30 cellular contexts compared by ENCODE assay signal in the genomic region with DNA sequence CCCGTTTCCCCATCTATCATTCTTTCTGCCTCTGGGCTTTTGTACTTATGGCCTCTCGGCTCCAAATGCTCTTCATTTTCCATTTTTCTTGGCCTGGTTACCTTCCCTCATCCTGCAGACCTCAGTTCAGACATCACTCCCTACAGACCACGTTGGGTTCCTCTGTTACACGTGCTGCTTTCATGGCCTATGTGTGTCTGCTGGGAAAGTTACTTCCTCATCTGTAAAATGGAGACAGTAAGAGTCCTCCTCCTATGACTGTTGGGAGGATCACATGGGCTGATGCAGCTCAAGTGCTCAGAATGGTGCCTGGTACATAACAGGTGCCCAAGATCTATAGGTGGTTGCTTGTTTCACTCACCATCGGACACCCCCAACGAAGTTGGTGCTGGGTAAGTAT. TPM values are rescaled to one million over a fixed set of nuclear protein-coding genes. Genes with fewer than 3 reads are reported as not detected.
"Had no signal": no experiment of that assay in that cellular context is flagged by ENCODE, and none has a peak within 500 bp of the region (broad histone marks: within the 10 kb centered on the region; RNA-seq: fewer than 3 reads in every experiment).

No MANE protein-coding gene starts in this region.

- H3K27ac Mint-ChIP-seq: activated B cell treated with CpG ODN at 0.5 μM for 24 hours; activated CD4-positive, alpha-beta T cell treated with anti-CD3 and anti-CD28 coated beads for 36 hours; activated naive CD4-positive, alpha-beta T cell treated with anti-CD3 and anti-CD28 coated beads, Interleukin-2, amount 10 ng/mL, durations not matched to agents 7 days and 5 days; activated T-cell treated with anti-CD3 and anti-CD28 coated beads, Interleukin-2, amount 50 U/mL, for 72 hours; memory B cell; nephron had no signal

- H2AFZ ChIP-seq: parathyroid adenoma had no signal

- H3K9ac ChIP-seq: parathyroid adenoma had no signal

- H3K79me2 ChIP-seq: parathyroid adenoma had no signal

- H3K4me1 Mint-ChIP-seq: memory B cell had no signal

- H3K36me3 Mint-ChIP-seq: activated naive CD4-positive, alpha-beta T cell treated with anti-CD3 and anti-CD28 coated beads, Interleukin-2, amount 10 ng/mL, durations not matched to agents 7 days and 5 days; memory B cell had no signal

- H3K27me3 ChIP-seq: colonic mucosa, upper lobe of left lung had no signal

- H3K4me1 ChIP-seq: colonic mucosa, parathyroid adenoma had no signal

- H3K4me3 ChIP-seq: colonic mucosa, esophagus squamous epithelium, gastroesophageal sphincter, heart left ventricle, sigmoid colon, smooth muscle cell, thoracic aorta, upper lobe of left lung had no signal

- H3K4me3 Mint-ChIP-seq: activated B cell treated with CpG ODN at 0.5 μM for 24 hours; activated CD4-positive, alpha-beta T cell treated with anti-CD3 and anti-CD28 coated beads for 36 hours; activated naive CD4-positive, alpha-beta T cell treated with anti-CD3 and anti-CD28 coated beads, Interleukin-2, amount 10 ng/mL, durations not matched to agents 7 days and 5 days; activated T-cell treated with anti-CD3 and anti-CD28 coated beads, Interleukin-2, amount 50 U/mL, for 72 hours; memory B cell; nephron had no signal

- H3K27me3 Mint-ChIP-seq: activated CD4-positive, alpha-beta T cell treated with anti-CD3 and anti-CD28 coated beads for 36 hours; activated naive CD4-positive, alpha-beta T cell treated with anti-CD3 and anti-CD28 coated beads, Interleukin-2, amount 10 ng/mL, durations not matched to agents 7 days and 5 days had no signal

- DNase-seq: activated B cell treated with CpG ODN at 0.5 μM for 24 hours; activated CD4-positive, alpha-beta T cell treated with anti-CD3 and anti-CD28 coated beads for 36 hours; activated CD4-positive, alpha-beta T cell treated with anti-CD3 and anti-CD28 coated beads, Interleukin-2, amount 50 U/mL, for 48 hours; activated CD8-positive, alpha-beta memory T cell treated with anti-CD3 and anti-CD28 coated beads, Interleukin-2, amount 50 U/mL, for 48 hours; activated effector memory CD4-positive, alpha-beta T cell treated with anti-CD3 and anti-CD28 coated beads, Interleukin-2, amount 50 U/mL, for 16 hours; activated naive CD4-positive, alpha-beta T cell treated with anti-CD3 and anti-CD28 coated beads, Interleukin-2, amount 10 ng/mL, durations not matched to agents 7 days and 5 days; activated T-cell treated with anti-CD3 and anti-CD28 coated beads, Interleukin-2, amount 50 U/mL, for 72 hours; colonic mucosa; esophagus squamous epithelium; heart left ventricle; islet precursor cell; left cardiac atrium; sigmoid colon; stimulated activated CD4-positive, alpha-beta T cell treated with anti-CD3 and anti-CD28 coated beads, Interleukin-15, amount 100 ng/mL, for 24 hours; stimulated activated CD8-positive, alpha-beta memory T cell treated with anti-CD3 and anti-CD28 coated beads, Interleukin-4, amount 100 ng/mL, for 48 hours; stimulated activated naive CD4-positive, alpha-beta T cell; T-helper 9 cell; upper lobe of left lung had no signal

- H3K9me3 Mint-ChIP-seq: activated B cell treated with CpG ODN at 0.5 μM for 24 hours; activated naive CD4-positive, alpha-beta T cell treated with anti-CD3 and anti-CD28 coated beads, Interleukin-2, amount 10 ng/mL, durations not matched to agents 7 days and 5 days; activated T-cell treated with anti-CD3 and anti-CD28 coated beads, Interleukin-2, amount 50 U/mL, for 72 hours; nephron had no signal

- H3K36me3 ChIP-seq: colonic mucosa, esophagus squamous epithelium, gastroesophageal sphincter, heart left ventricle, sigmoid colon, thoracic aorta, upper lobe of left lung had no signal

- H3K27ac ChIP-seq: colonic mucosa, esophagus squamous epithelium, gastroesophageal sphincter, heart left ventricle, parathyroid adenoma, sigmoid colon, thoracic aorta, upper lobe of left lung had no signal

- H3K9me3 ChIP-seq: colonic mucosa, esophagus squamous epithelium, sigmoid colon, thoracic aorta, upper lobe of left lung had no signal

- H3K4me2 ChIP-seq: smooth muscle cell had no signal

RNA-seq across cellular contexts. Expression of a gene that starts 13.5 kb away (rescaled TPM):
- total RNA-seq: activated B cell treated with CpG ODN at 0.5 μM for 24 hours; activated CD4-positive, alpha-beta T cell treated with anti-CD3 and anti-CD28 coated beads for 36 hours; activated CD8-positive, alpha-beta memory T cell treated with anti-CD3 and anti-CD28 coated beads for 36 hours; activated T-cell treated with anti-CD3 and anti-CD28 coated beads, Interleukin-2, amount 50 U/mL, for 72 hours; bronchial epithelial cell; colonic mucosa; myocyte; smooth muscle cell; T-helper 1 cell treated with Interleukin-12 subunit alpha and Interleukin-12 subunit beta and Interleukin-4 antibody, amounts not matched to agents 30 ng/mL and 1 ng/mL, for 36 hours had no signal

RNA-seq across cellular contexts. Expression of a gene that starts 21.8 kb away (rescaled TPM):
- total RNA-seq: activated B cell treated with CpG ODN at 0.5 μM for 24 hours; activated CD4-positive, alpha-beta T cell treated with anti-CD3 and anti-CD28 coated beads for 36 hours; activated CD8-positive, alpha-beta memory T cell treated with anti-CD3 and anti-CD28 coated beads for 36 hours; activated T-cell treated with anti-CD3 and anti-CD28 coated beads, Interleukin-2, amount 50 U/mL, for 72 hours; bronchial epithelial cell; colonic mucosa; esophagus squamous epithelium; gastroesophageal sphincter; heart left ventricle; left cardiac atrium; liver; mononuclear cell; myocyte; sigmoid colon; smooth muscle cell; T-helper 1 cell treated with Interleukin-12 subunit alpha and Interleukin-12 subunit beta and Interleukin-4 antibody, amounts not matched to agents 30 ng/mL and 1 ng/mL, for 36 hours; thoracic aorta; upper lobe of left lung had no signal
